In genomic region chr10:111207525-111207924, GRCh38 we compare ENCODE assay signal across 1 cellular context.
TF ChIP-seq lines count a peak whose summit lies in the region.

No MANE protein-coding gene starts in this region.

TF ChIP-seq in GM23338, 12 proteins besides CTCF, POLR2A, EP300 and RAD21 (continued from another document):
- no peak for TF ChIP-seq ZNF462 (CRISPR knock-in tag; IDR thresholded peaks at IDR 0.05)
- TF ChIP-seq ZNF331 (CRISPR knock-in tag; IDR thresholded peaks at IDR 0.05; ENCODE audit: low read depth): no peak
- TF ChIP-seq EZH2phosphoT487 (IDR thresholded peaks at IDR 0.05; ENCODE audit: unreplicated experiment): no peak
